In genomic region chr2:126771501-126772195, GRCh38 we compare ENCODE assay signal across 19 cellular contexts.
A peak's percentile ranks its signal among the peaks of the same experiment; 100 is the strongest.
DNase-seq lines count a peak whose midpoint lies in the region; ATAC-seq and TF ChIP-seq lines count a peak whose summit lies in the region.
"Had no signal": no experiment of that assay in that cellular context is flagged by ENCODE, and none has a peak within 500 bp of the region (broad histone marks: within the 10 kb centered on the region; RNA-seq: fewer than 3 reads in every experiment).

No MANE protein-coding gene starts in this region.

- H3K27ac ChIP-seq in GM23338 (ENCODE audit: low read depth) (no peak overlapping the region), lower lobe of right lung (no peak overlapping the region), WERI-Rb-1 (no peak overlapping the region)
- H3K27ac ChIP-seq: Peyer's patch had no signal

- H3K4me2 ChIP-seq in GM23338, result no peak overlapping the region

- no peaks in the 10 kb centered on the region; the same call in 2 of the 3 replicates for H3K9me3 Mint-ChIP-seq in GM23338
- H3K9me3 Mint-ChIP-seq: CD4-positive, CD25-positive, alpha-beta regulatory T cell had no signal

- 0 out of 2 replicates have a peak, but pooled peaks cover 5% of the 10 kb centered on the region for H3K9me2 ChIP-seq in GM23338 (ENCODE audit: insufficient read depth)

- no peak overlapping the region for H3K27ac Mint-ChIP-seq in GM23338
- H3K27ac Mint-ChIP-seq: B cell had no signal

- H3K4me1 ChIP-seq in GM23338 (ENCODE audit: insufficient read depth) (no peaks in the 10 kb centered on the region), lower lobe of right lung (peaks cover 9% of the 10 kb centered on the region)

- H3K27me3 ChIP-seq in GM23338 (ENCODE audit: insufficient read depth) (peaks cover 5% of the 10 kb centered on the region; the same call in 1 of the 2 replicates), lower lobe of right lung (ENCODE audit: low read depth) (no peaks in the 10 kb centered on the region), WERI-Rb-1 (ENCODE audit: insufficient read depth, low read depth, severe bottlenecking) (peaks cover 75% of the 10 kb centered on the region)
- H3K27me3 ChIP-seq: Peyer's patch had no signal

- ATAC-seq in GM23338 (peak; percentile 53), sciatic nerve (no peak), HG03139 (IDR thresholded peaks at IDR 0.05; ENCODE audit: unreplicated experiment) (no peak), lower lobe of right lung (no peak)
- ATAC-seq: HCT116 had no signal

- H3K9me3 ChIP-seq in lower lobe of right lung, result no peaks in the 10 kb centered on the region
- no peaks in the 10 kb centered on the region for H3K9me3 ChIP-seq in WERI-Rb-1 (ENCODE audit: severe bottlenecking)
- H3K9me3 ChIP-seq: Peyer's patch had no signal

- H3K27me3 Mint-ChIP-seq in GM23338 (ENCODE audit: insufficient read depth, low read depth, poor library complexity), result peaks cover 12% of the 10 kb centered on the region

- peak overlapping the region; percentile 86 for H2AFZ ChIP-seq in GM23338

- intact Hi-C loops in sciatic nerve (cut with DNase I), result no loop called here
- intact Hi-C loops in lower lobe of right lung (cut with DNase I), result no loop called here

- no peak overlapping the region for H3K4me3 ChIP-seq in GM23338
- H3K4me3 ChIP-seq in lower lobe of right lung, result no peak overlapping the region
- no peak overlapping the region for H3K4me3 ChIP-seq in WERI-Rb-1 (ENCODE audit: low read depth, low read length)
- H3K4me3 ChIP-seq: Peyer's patch had no signal

- no peaks in the 10 kb centered on the region for H3F3A ChIP-seq in GM23338 (replicated peaks; ENCODE audit: low read depth)

- peak; percentile 55 for DNase-seq in activated effector memory CD4-positive, alpha-beta T cell treated with anti-CD3 and anti-CD28 coated beads, Interleukin-2, amount 50 U/mL, for 16 hours
- no peak for DNase-seq in activated effector memory CD4-positive, alpha-beta T cell treated with Interleukin-2 at 50 U/mL for 16 hours
- DNase-seq in GM23338 (ENCODE audit: low spot score) (peak; percentile 27), iPS-NIHi7 (ENCODE audit: extremely low spot score) (peak; percentile 52), sciatic nerve (ENCODE audit: low spot score) (peak; percentile 31), lower lobe of right lung (no peak), WERI-Rb-1 (no peak)
- DNase-seq: CD4-positive, CD25-positive, alpha-beta regulatory T cell; COR-L47; DMS153; GF-D8; NCI-H1092 treated with DMSO at 0.1 percent for 48 hours; NCI-H146; NCI-H2081; NCI-H446 treated with DMSO at 0.1 percent for 48 hours; Peyer's patch had no signal

- H3K4me3 Mint-ChIP-seq in GM23338, result no peak overlapping the region
- H3K4me3 Mint-ChIP-seq: B cell; CD4-positive, CD25-positive, alpha-beta regulatory T cell had no signal

- no peaks in the 10 kb centered on the region; the same call in 2 of the 3 replicates for H3K36me3 Mint-ChIP-seq in GM23338 (ENCODE audit: low read depth)
- H3K36me3 Mint-ChIP-seq: CD4-positive, CD25-positive, alpha-beta regulatory T cell had no signal

- H3K4me1 Mint-ChIP-seq in GM23338, result peaks cover 4% of the 10 kb centered on the region; the same call in 1 of the 3 replicates

- H4K20me1 ChIP-seq in GM23338 (replicated peaks; ENCODE audit: insufficient read depth), result no peaks in the 10 kb centered on the region

- H3K36me3 ChIP-seq in GM23338 (ENCODE audit: insufficient read depth), result no peaks in the 10 kb centered on the region
- H3K36me3 ChIP-seq in lower lobe of right lung, result no peaks in the 10 kb centered on the region
- no peaks in the 10 kb centered on the region for H3K36me3 ChIP-seq in WERI-Rb-1
- H3K36me3 ChIP-seq: Peyer's patch had no signal

- H3K79me2 ChIP-seq in GM23338 (replicated peaks; ENCODE audit: insufficient read depth), result no peaks in the 10 kb centered on the region

- TF ChIP-seq CTCF in GM23338 (conservative IDR thresholded peaks at IDR 0.05; ENCODE audit: low read depth in 2 of 2) (no peak), lower lobe of right lung (IDR thresholded peaks at IDR 0.05) (no peak), WERI-Rb-1 (IDR thresholded peaks at IDR 0.05; ENCODE audit: low read depth, low read length) (no peak)

TF ChIP-seq in GM23338, 12 proteins besides CTCF, POLR2A, EP300 and RAD21:
- TF ChIP-seq POLR2AphosphoS5 (IDR thresholded peaks at IDR 0.05; ENCODE audit: low read depth), result no peak
- TF ChIP-seq ETS1 (IDR thresholded peaks at IDR 0.05), result no peak
- TF ChIP-seq CREB1 (CRISPR knock-in tag; IDR thresholded peaks at IDR 0.05; ENCODE audit: low read depth), result no peak
- TF ChIP-seq JUNB (IDR thresholded peaks at IDR 0.05; ENCODE audit: unreplicated experiment), result no peak
- no peak for TF ChIP-seq ZNF114 (CRISPR knock-in tag; IDR thresholded peaks at IDR 0.05)

Comparison
In these comparisons a context has a peak if more than half of its experiments do, and no peak if none do; other contexts are left out.
1. DNase-seq: peak in activated effector memory CD4-positive, alpha-beta T cell treated with anti-CD3 and anti-CD28 coated beads, Interleukin-2, amount 50 U/mL, for 16 hours (single experiment), GM23338 (single experiment), iPS-NIHi7 (single experiment) and sciatic nerve (single experiment); none in activated effector memory CD4-positive, alpha-beta T cell treated with Interleukin-2 at 50 U/mL for 16 hours (single experiment), lower lobe of right lung (single experiment) and WERI-Rb-1 (single experiment).